26 cellular contexts compared by ENCODE assay signal in genomic region chr16:50531901-50532300, GRCh38. TPM values are rescaled to one million over a fixed set of nuclear protein-coding genes. Genes with fewer than 3 reads are reported as not detected.
"Had no signal": no experiment of that assay in that cellular context is flagged by ENCODE, and none has a peak within 500 bp of the region (broad histone marks: within the 10 kb centered on the region; RNA-seq: fewer than 3 reads in every experiment).

No MANE protein-coding gene starts in this region.

- DNase-seq: activated CD4-positive, alpha-beta T cell treated with anti-CD3 and anti-CD28 coated beads for 4 hours; activated CD8-positive, alpha-beta T cell treated with anti-CD3 and anti-CD28 coated beads for 36 hours; activated gamma-delta T cell; activated naive CD4-positive, alpha-beta T cell treated with anti-CD3 and anti-CD28 coated beads for 36 hours; activated T-cell treated with anti-CD3 and anti-CD28 coated beads for 4 hours; activated T-cell treated with anti-CD3 and anti-CD28 coated beads, Interleukin-2, amount 50 U/mL, for 48 hours; amygdala; brain microvascular endothelial cell; NCI-H1092; NCI-H1417; NCI-H1930; NCI-H2171 treated with DMSO at 0.1 percent for 48 hours; NCI-H226; NCI-H526; NCI-H82; NK-92 treated with Interleukin-12 subunit alpha and Interleukin-12 subunit beta, amount 100 ng/mL, for 24 hours; Peyer's patch; Right ventricle myocardium superior; SJCRH30; SK-N-SH; T-helper 1 cell had no signal

- H3K27ac ChIP-seq: brain microvascular endothelial cell, cardiac muscle cell, KMS-11, Peyer's patch, SJCRH30, VCaP had no signal

- ATAC-seq: activated CD8-positive, alpha-beta T cell treated with anti-CD3 and anti-CD28 coated beads for 36 hours; activated T-helper 17 cell treated with anti-CD3 and anti-CD28 coated beads, Interleukin-2, amount 50 U/mL, for 72 hours had no signal

- H3K36me3 ChIP-seq: brain microvascular endothelial cell, cardiac muscle cell, Peyer's patch, SJCRH30 had no signal

- H3K27me3 ChIP-seq: brain microvascular endothelial cell, Peyer's patch, SJCRH30 had no signal

- H3K4me1 ChIP-seq: Peyer's patch, SJCRH30 had no signal

- H3K4me3 ChIP-seq: cardiac muscle cell, Peyer's patch, SJCRH30 had no signal

- H3K9me3 ChIP-seq: SJCRH30, SK-N-SH had no signal

RNA-seq across cellular contexts. Expression of gene NKD1, which starts 16.3 kb away (rescaled TPM):
- polyA plus RNA-seq: IgD-negative memory B cell had no signal
